In the genomic region with DNA sequence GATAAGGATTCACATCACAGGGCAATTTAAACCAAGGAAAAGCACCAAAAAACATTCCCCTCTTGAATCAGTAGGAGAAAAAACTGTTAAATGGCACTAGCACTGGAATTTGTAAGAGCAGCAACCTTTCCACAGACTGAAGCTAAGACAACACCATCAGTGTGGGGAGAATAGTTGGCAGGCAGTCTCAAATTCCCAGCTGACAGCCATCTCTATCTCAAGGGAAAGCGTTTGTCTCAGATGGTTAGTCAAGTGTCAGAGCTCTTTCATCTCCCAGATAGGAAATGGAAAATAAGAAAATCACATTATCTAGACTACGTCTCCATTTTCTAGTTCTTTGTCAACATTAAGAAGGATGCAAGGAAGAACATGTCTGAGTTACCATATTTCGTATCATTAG, we compare ENCODE assay signal across 21 cellular contexts.
"Had no signal": no experiment of that assay in that cellular context is flagged by ENCODE, and none has a peak within 500 bp of the region (broad histone marks: within the 10 kb centered on the region; RNA-seq: fewer than 3 reads in every experiment).

No MANE protein-coding gene starts in this region.

- H3K36me3 ChIP-seq: brain microvascular endothelial cell, lower lobe of right lung, prostate gland, tibial artery, WERI-Rb-1 had no signal

- ATAC-seq: foreskin keratinocyte; lower lobe of right lung; right cardiac atrium; stimulated activated naive CD8-positive, alpha-beta T cell treated with anti-CD3 and anti-CD28 coated beads, Interleukin-15, Interleukin-2, amounts not matched to agents 100 U/mL and 50 U/mL, for 24 hours had no signal

- H3K4me1 ChIP-seq: foreskin keratinocyte, lower lobe of right lung, prostate gland, tibial artery had no signal

- H3K4me1 Mint-ChIP-seq: activated naive CD4-positive, alpha-beta T cell treated with anti-CD3 and anti-CD28 coated beads, Interleukin-2, amount 50 U/mL, for 24 hours; immature natural killer cell had no signal

- H3K4me3 ChIP-seq: lower lobe of right lung, prostate gland, tibial artery had no signal

- H3K9me3 Mint-ChIP-seq: dendritic cell treated with granulocyte-macrophage colony-stimulating factor and Interleukin-4, amounts not matched to agents 40 ng/mL and 50 ng/mL, for 4 days had no signal

- H3K4me3 Mint-ChIP-seq: activated naive CD4-positive, alpha-beta T cell treated with anti-CD3 and anti-CD28 coated beads, Interleukin-2, amount 50 U/mL, for 24 hours; dendritic cell treated with granulocyte-macrophage colony-stimulating factor and Interleukin-4, amounts not matched to agents 40 ng/mL and 50 ng/mL, for 4 days; immature natural killer cell; naive B cell had no signal

- H3K27me3 ChIP-seq: brain microvascular endothelial cell, foreskin keratinocyte, tibial artery had no signal

- H3K27ac ChIP-seq: brain microvascular endothelial cell, foreskin keratinocyte, lower lobe of right lung, prostate gland, tibial artery, WERI-Rb-1 had no signal

- H3K27me3 Mint-ChIP-seq: dendritic cell treated with granulocyte-macrophage colony-stimulating factor and Interleukin-4, amounts not matched to agents 40 ng/mL and 50 ng/mL, for 4 days; naive B cell had no signal

- H3K36me3 Mint-ChIP-seq: activated naive CD4-positive, alpha-beta T cell treated with anti-CD3 and anti-CD28 coated beads, Interleukin-2, amount 50 U/mL, for 24 hours; immature natural killer cell; naive B cell had no signal

- H3K9me3 ChIP-seq: lower lobe of right lung, prostate gland, tibial artery had no signal

- H3K27ac Mint-ChIP-seq: activated naive CD4-positive, alpha-beta T cell treated with anti-CD3 and anti-CD28 coated beads, Interleukin-2, amount 50 U/mL, for 24 hours; dendritic cell treated with granulocyte-macrophage colony-stimulating factor and Interleukin-4, amounts not matched to agents 40 ng/mL and 50 ng/mL, for 4 days; immature natural killer cell; naive B cell had no signal

- DNase-seq: activated CD4-positive, CD25-positive, alpha-beta regulatory T cell treated with anti-CD3 and anti-CD28 coated beads, Interleukin-2, amount 50 U/mL, for 72 hours; activated gamma-delta T cell treated with Interleukin-2 at 50 U/mL for 16 hours; activated T-cell treated with anti-CD3 and anti-CD28 coated beads, Interleukin-2, amount 50 U/mL, for 1 hour; aorta; brain microvascular endothelial cell; caudate nucleus; effector CD8-positive, alpha-beta T cell; foreskin keratinocyte; immature natural killer cell; lower lobe of right lung; naive B cell; right cardiac atrium; stimulated activated CD4-positive, alpha-beta T cell treated with anti-CD3 and anti-CD28 coated beads, Interleukin-4, amount 100 ng/mL, for 4 hours; stimulated activated naive CD8-positive, alpha-beta T cell treated with anti-CD3 and anti-CD28 coated beads, Interleukin-15, Interleukin-2, amounts not matched to agents 100 U/mL and 50 U/mL, for 24 hours; substantia nigra; T-helper 1 cell; tibial artery; WERI-Rb-1 had no signal
